8 cellular contexts compared by ENCODE assay signal in genomic region chr21:33641339-33642026, GRCh38. TPM values are rescaled to one million over a fixed set of nuclear protein-coding genes. Genes with fewer than 3 reads are reported as not detected.
DNase-seq lines count a peak whose midpoint lies in the region; ATAC-seq, FAIRE-seq and TF ChIP-seq lines count a peak whose summit lies in the region.

Gene CRYZL1 (minus strand): TSS chr21:33641741. CDS start chr21:33631551, 10,190 bp downstream.

- H3K9me3 Mint-ChIP-seq in memory B cell: no peaks in the 10 kb centered on the region

- POLR2A ChIA-PET in H1 (lab: Charles Lee; ENCODE audit: partially characterized antibody): interaction anchor here (0.8 to 1.4 kb wide), 4 partner anchors 52 to 484 kb away, joined by 3 to 5 read pairs (median 3); partner anchors contain the start of genes DONSON and SON

- H3K36me3 Mint-ChIP-seq in memory B cell: peaks cover 5% of the 10 kb centered on the region

- peaks cover 17 to 49% of the 10 kb centered on the region in 2 experiments for H3K79me2 ChIP-seq in H1 (ENCODE audit: control insufficient read depth in 1 of 2, insufficient read depth in 2 of 2, low read length in 2 of 2)

- peak within 1 kb of the TSS; percentile 76 to 87 (median 80) for H3K4me3 ChIP-seq in H1 (ENCODE audit: extremely low read depth in 1 of 4, insufficient read depth in 2 of 4, low read depth in 3 of 4, low read length in 4 of 4)

- TF ChIP-seq POLR2A in H1 (IDR thresholded peaks at IDR 0.05; ENCODE audit: control extremely low read depth in 1 of 2, low read depth in 2 of 2, low read length in 2 of 2): peak; percentile 89 to 97

- peak; percentile 98 for DNase-seq in COLO829 (ENCODE audit: low spot score)
- DNase-seq in HTR-8/SVneo (ENCODE audit: insufficient read length, low spot score): peak; percentile 92
- peak; percentile 98 for DNase-seq in NOMO-1 treated with dmso at 0.1 percent for 144 hours (lab: John Stamatoyannopoulos, UW; ENCODE audit: unreplicated experiment)
- peak; percentile 92 to 98 (median 97) for DNase-seq in activated CD8-positive, alpha-beta memory T cell treated with anti-CD3 and anti-CD28 coated beads for 48 hours (ENCODE audit: low read depth in 2 of 3, low spot score in 2 of 3)
- peak; percentile 99 to 100 for DNase-seq in H1 (ENCODE audit: low read depth in 1 of 2, low spot score in 2 of 2)
- peak; percentile 99 to 100 for DNase-seq in memory B cell (ENCODE audit: low spot score in 2 of 2)
- DNase-seq in stimulated activated CD8-positive, alpha-beta memory T cell treated with anti-CD3 and anti-CD28 coated beads, Interleukin-12 subunit alpha, Interleukin-12 subunit beta, amount 100 ng/mL, for 24 hours (ENCODE audit: extremely low read depth): peak; percentile 100

- H3K14ac ChIP-seq in H1 (ENCODE audit: insufficient read length): no peak within 1 kb of the TSS

- no peaks in the 10 kb centered on the region for H3K9me3 ChIP-seq in H1 (ENCODE audit: insufficient read depth in 2 of 2, low read depth in 1 of 2, low read length in 1 of 2)

- no peak for TF ChIP-seq RAD21 in H1 (IDR thresholded peaks at IDR 0.05 in 1 of 2, conservative IDR thresholded peaks at IDR 0.05 in 1 of 2; ENCODE audit: low read depth in 2 of 2, low read length in 2 of 2)

- H2BK120ac ChIP-seq in H1 (replicated peaks; ENCODE audit: low read depth, low read length): peak within 1 kb of the TSS; percentile 81

- H3K27me3 Mint-ChIP-seq in memory B cell: peaks cover 6% of the 10 kb centered on the region

- H3K27me3 ChIP-seq in H1 (replicated peaks in 1 of 4; ENCODE audit: control insufficient read depth in 3 of 4, extremely low read depth in 1 of 4, insufficient read depth in 3 of 4, low read length in 3 of 4): no peaks in the 10 kb centered on the region

- peaks cover 0 to 4% (median 0%) of the 10 kb centered on the region in 4 experiments; a peak in 2 of 7 replicates for H3K4me1 ChIP-seq in H1 (replicated peaks in 1 of 4; ENCODE audit: control insufficient read depth in 3 of 4, insufficient read depth in 4 of 4, low read length in 3 of 4)

- ATAC-seq in GM21367 (IDR thresholded peaks at IDR 0.05; ENCODE audit: unreplicated experiment): peak; percentile 85
- peak; percentile 77 for ATAC-seq in memory B cell (ENCODE audit: low read depth)

- no peak within 1 kb of the TSS for H2AK5ac ChIP-seq in H1 (ENCODE audit: low read depth, low read length)

- peak within 1 kb of the TSS; percentile 95 for H3K4me3 Mint-ChIP-seq in memory B cell

- peak within 1 kb of the TSS; percentile 90; the same call in 1 of the 2 replicates for H4K8ac ChIP-seq in H1 (ENCODE audit: extremely low read depth, insufficient read depth, low read length)

- peaks cover 11% of the 10 kb centered on the region for H3K4me1 Mint-ChIP-seq in memory B cell

- H4K91ac ChIP-seq in H1 (replicated peaks; ENCODE audit: insufficient read length, low read length): peak within 1 kb of the TSS; percentile 77

- CTCF ChIA-PET in H1 (lab: Charles Lee; ENCODE audit: partially characterized antibody): no interaction called here

- WGBS in H1 (ENCODE audit: extremely low coverage in 1 of 2, insufficient coverage in 1 of 2, insufficient read length in 1 of 2, insufficient replicate concordance in 2 of 2, low coverage in 1 of 2, low lambda C conversion rate in 2 of 2, missing lambda C conversion rate in 1 of 2), 2 experiments: 3% methylated on average over 38 of the region's 38 CpGs; no CpG with 5 or more reads in 1 of the 2 experiments

- H3K4ac ChIP-seq in H1 (replicated peaks; ENCODE audit: insufficient read length, low read depth, low read length): peak within 1 kb of the TSS; percentile 60

- H3K9ac ChIP-seq in H1 (replicated peaks in 1 of 4; ENCODE audit: extremely low read depth in 1 of 4, low read depth in 3 of 4, low read length in 3 of 4): peak within 1 kb of the TSS; percentile 86 to 93 (median 87)

- H2BK15ac ChIP-seq in H1 (ENCODE audit: low read length): peak within 1 kb of the TSS; percentile 81

- peak in 1 of 2 experiments; percentile 8; a peak in 1 of 3 replicates for TF ChIP-seq EP300 in H1 (IDR thresholded peaks at IDR 0.05; ENCODE audit: borderline replicate concordance in 1 of 2, low read depth in 2 of 2, low read length in 2 of 2)

- 0 out of 2 replicates have a peak within 1 kb of the TSS, but pooled peaks have one; percentile 61 for H2BK20ac ChIP-seq in H1 (ENCODE audit: low read length)

- H3K56ac ChIP-seq in H1 (replicated peaks; ENCODE audit: insufficient read length, low read depth, low read length): peak within 1 kb of the TSS; percentile 78

- H3K23ac ChIP-seq in H1 (ENCODE audit: insufficient read length): no peak within 1 kb of the TSS

- peak within 1 kb of the TSS; percentile 86 to 94 for H3K4me2 ChIP-seq in H1 (ENCODE audit: insufficient read depth in 1 of 2, low read depth in 2 of 2, low read length in 2 of 2)

- H4K20me1 ChIP-seq in H1 (replicated peaks in 1 of 2; ENCODE audit: control insufficient read depth in 1 of 2, insufficient read depth in 2 of 2, low read length in 2 of 2): peaks cover 0 to 14% of the 10 kb centered on the region in 2 experiments

- H2AFZ ChIP-seq in H1 (ENCODE audit: low read length): peak within 1 kb of the TSS; percentile 99

- peak in 1 of 3 experiments; percentile 12; a peak in 1 of 4 replicates for TF ChIP-seq CTCF in H1 (IDR thresholded peaks at IDR 0.05; ENCODE audit: control extremely low read depth in 1 of 3, insufficient read depth in 1 of 3, low read depth in 1 of 3, low read length in 3 of 3)

- H4K5ac ChIP-seq in H1 (ENCODE audit: insufficient read length, low read depth, low read length): peak within 1 kb of the TSS; percentile 98

- peaks cover 9% of the 10 kb centered on the region for H3K23me2 ChIP-seq in H1 (ENCODE audit: low read depth, low read length)

- peak within 1 kb of the TSS; percentile 97 for H2BK5ac ChIP-seq in H1 (ENCODE audit: low read depth, low read length)

- H2BK12ac ChIP-seq in H1 (ENCODE audit: low read depth, low read length): peak within 1 kb of the TSS; percentile 86

- H3K79me1 ChIP-seq in H1 (ENCODE audit: low read depth, low read length): 0 out of 2 replicates have a peak, but pooled peaks cover 3% of the 10 kb centered on the region

- peak within 1 kb of the TSS; percentile 94 for H3K27ac ChIP-seq in H1 (ENCODE audit: low read depth, low read length)

- H3K27ac Mint-ChIP-seq in memory B cell: peak within 1 kb of the TSS; percentile 85

- FAIRE-seq in HTR-8/SVneo (lab: Jason Lieb, UNC) (no peak), H1 (lab: Jason Lieb, UNC) (no peak)

- H3K18ac ChIP-seq in H1 (ENCODE audit: extremely low read depth, low read length): peak within 1 kb of the TSS; percentile 99

- no peaks in the 10 kb centered on the region for H3K36me3 ChIP-seq in H1 (ENCODE audit: control insufficient read depth in 2 of 4, insufficient read depth in 4 of 4, low read length in 3 of 4)

TF ChIP-seq in H1, 55 proteins besides CTCF, POLR2A, EP300 and RAD21 (continues in another document):
- TF ChIP-seq KDM5A (IDR thresholded peaks at IDR 0.05; ENCODE audit: low read length) (0 out of 2 replicates have a peak, but pooled peaks have one; percentile 15), KDM4A (IDR thresholded peaks at IDR 0.05; ENCODE audit: low read depth, low read length, severe bottlenecking) (peak; percentile 75), SIX5 (IDR thresholded peaks at IDR 0.05; ENCODE audit: low read depth, low read length) (peak; percentile 73), BACH1 (IDR thresholded peaks at IDR 0.05; ENCODE audit: low read length) (no peak), SIN3A (conservative IDR thresholded peaks at IDR 0.05 in 1 of 2, IDR thresholded peaks at IDR 0.05 in 1 of 2; ENCODE audit: low read depth in 1 of 2, low read length in 2 of 2) (peak in 1 of 2 experiments; percentile 73; a peak in 2 of 4 replicates), CEBPB (IDR thresholded peaks at IDR 0.05; ENCODE audit: low read depth, low read length) (no peak), CTBP2 (IDR thresholded peaks at IDR 0.05; ENCODE audit: borderline replicate concordance, insufficient read depth, insufficient read length, low read length) (no peak), MAX (IDR thresholded peaks at IDR 0.05) (peak; percentile 27; the same call in 1 of the 2 replicates), CREB1 (IDR thresholded peaks at IDR 0.05) (peak; percentile 88), GTF2F1 (IDR thresholded peaks at IDR 0.05; ENCODE audit: borderline replicate concordance, low read depth, low read length) (no peak), YY1 (IDR thresholded peaks at IDR 0.05; ENCODE audit: low read depth, low read length) (0 out of 2 replicates have a peak, but pooled peaks have one; percentile 58), GABPA (IDR thresholded peaks at IDR 0.05; ENCODE audit: borderline replicate concordance, insufficient read depth, low read length) (no peak), RBBP5 (IDR thresholded peaks at IDR 0.05; ENCODE audit: borderline replicate concordance, low read depth, low read length) (peak; percentile 63; the same call in 1 of the 2 replicates), PHF8 (conservative IDR thresholded peaks at IDR 0.05; ENCODE audit: low read depth, low read length) (peak; percentile 66), CHD2 (IDR thresholded peaks at IDR 0.05; ENCODE audit: low read length) (peak; percentile 91), EGR1 (IDR thresholded peaks at IDR 0.05; ENCODE audit: borderline replicate concordance, low read depth, low read length) (0 out of 2 replicates have a peak, but pooled peaks have one; percentile 18), TBP (IDR thresholded peaks at IDR 0.05; ENCODE audit: low read depth, low read length) (peak; percentile 95), ASH2L (IDR thresholded peaks at IDR 0.05; ENCODE audit: low read length) (peak; percentile 65), HDAC2 (IDR thresholded peaks at IDR 0.05; ENCODE audit: borderline replicate concordance in 1 of 2, low read depth in 2 of 2, low read length in 2 of 2) (0 out of 4 replicates have a peak, but pooled peaks of 1 of the 2 experiments have one; percentile 66), SP2 (IDR thresholded peaks at IDR 0.05; ENCODE audit: low read length) (peak; percentile 56; the same call in 1 of the 2 replicates), SP1 (IDR thresholded peaks at IDR 0.05; ENCODE audit: low read depth, low read length) (peak; percentile 94)

RNA-seq across cellular contexts. Expression of gene CRYZL1, which starts in this region (rescaled TPM):
- 15.6 and 16.8 TPM in 2 replicates for total RNA-seq in H1 (2021; fragmentation: NEBNext Ultra II Directional; extraction: Animal tissue kit (Norgen Biotek cat#: 25700))
- polyA plus RNA-seq in H1 (2011; rRNA removed): 8.3 and 15.8 TPM in 2 replicates
- 19.8 TPM for polyA plus RNA-seq in H1 (2011; cell fraction: cytosol; rRNA removed)
- polyA plus RNA-seq in H1 (2011; cell fraction: nucleus; rRNA removed): 11.1 TPM
- polyA plus RNA-seq in H1 (2012, experiment 1 of 2): 17.9 to 29.6 TPM (median 19.1 TPM) in 4 replicates
- polyA plus RNA-seq in H1 (2012, experiment 2 of 2): 2.5 TPM
- 15.6 TPM for polyA plus RNA-seq in H1 (2013, experiment 1 of 2)
- 14.2 TPM for polyA plus RNA-seq in H1 (2013, experiment 2 of 2)
- 35.9 and 37.8 TPM in 2 replicates for polyA minus RNA-seq in H1 (2011; rRNA and poly(A)+ RNA removed)
- polyA minus RNA-seq in H1 (2011; cell fraction: cytosol; rRNA and poly(A)+ RNA removed): 13.5 TPM
- 34.1 TPM for polyA minus RNA-seq in H1 (2011; cell fraction: nucleus; rRNA and poly(A)+ RNA removed)

Comparison
In these comparisons a context has a peak if more than half of its experiments do, and no peak if none do; other contexts are left out.
1. Peak in every context shown above with its lines: DNase-seq, ATAC-seq, H3K4me3 ChIP-seq and H3K27ac ChIP-seq.